2 cellular contexts compared by ENCODE assay signal in the genomic region with DNA sequence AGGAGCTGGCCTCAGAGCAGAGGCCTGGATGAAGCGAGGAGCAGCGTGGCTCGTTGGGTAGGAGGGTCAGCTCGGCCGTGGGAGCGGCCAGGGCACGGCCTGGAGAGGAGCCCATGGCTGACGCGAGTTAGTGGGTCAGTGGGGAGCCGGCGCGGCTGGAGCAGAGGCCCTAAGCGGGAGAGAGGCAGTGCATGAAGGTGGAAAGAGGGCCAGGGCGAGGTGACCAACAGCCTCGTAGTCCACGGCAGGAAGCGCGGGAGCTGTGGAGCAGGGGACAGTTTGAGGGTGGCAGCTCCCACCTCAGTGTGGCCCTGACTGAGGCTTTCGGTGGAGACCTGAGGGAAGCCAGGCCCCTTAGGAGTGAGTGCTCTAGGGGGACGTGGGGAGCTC.
TF ChIP-seq lines count a peak whose summit lies in the region.

No MANE protein-coding gene starts in this region.

TF ChIP-seq in GM23338, 12 proteins besides CTCF, POLR2A, EP300 and RAD21 (continues in another document):
- TF ChIP-seq JUNB (IDR thresholded peaks at IDR 0.05; ENCODE audit: unreplicated experiment) (no peak), NANOG (IDR thresholded peaks at IDR 0.05; ENCODE audit: borderline replicate concordance) (no peak), EZH2phosphoT487 (IDR thresholded peaks at IDR 0.05; ENCODE audit: unreplicated experiment) (no peak), ZNF331 (CRISPR knock-in tag; IDR thresholded peaks at IDR 0.05; ENCODE audit: low read depth) (no peak), POLR2AphosphoS5 (IDR thresholded peaks at IDR 0.05; ENCODE audit: low read depth) (no peak), ZNF114 (CRISPR knock-in tag; IDR thresholded peaks at IDR 0.05) (no peak), STAT1 (IDR thresholded peaks at IDR 0.05; ENCODE audit: unreplicated experiment) (no peak)
- TF ChIP-seq, protein P1, sequence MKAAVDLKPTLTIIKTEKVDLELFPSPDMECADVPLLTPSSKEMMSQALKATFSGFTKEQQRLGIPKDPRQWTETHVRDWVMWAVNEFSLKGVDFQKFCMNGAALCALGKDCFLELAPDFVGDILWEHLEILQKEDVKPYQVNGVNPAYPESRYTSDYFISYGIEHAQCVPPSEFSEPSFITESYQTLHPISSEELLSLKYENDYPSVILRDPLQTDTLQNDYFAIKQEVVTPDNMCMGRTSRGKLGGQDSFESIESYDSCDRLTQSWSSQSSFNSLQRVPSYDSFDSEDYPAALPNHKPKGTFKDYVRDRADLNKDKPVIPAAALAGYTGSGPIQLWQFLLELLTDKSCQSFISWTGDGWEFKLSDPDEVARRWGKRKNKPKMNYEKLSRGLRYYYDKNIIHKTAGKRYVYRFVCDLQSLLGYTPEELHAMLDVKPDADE (IDR thresholded peaks at IDR 0.05): no peak
- TF ChIP-seq, protein P2, sequence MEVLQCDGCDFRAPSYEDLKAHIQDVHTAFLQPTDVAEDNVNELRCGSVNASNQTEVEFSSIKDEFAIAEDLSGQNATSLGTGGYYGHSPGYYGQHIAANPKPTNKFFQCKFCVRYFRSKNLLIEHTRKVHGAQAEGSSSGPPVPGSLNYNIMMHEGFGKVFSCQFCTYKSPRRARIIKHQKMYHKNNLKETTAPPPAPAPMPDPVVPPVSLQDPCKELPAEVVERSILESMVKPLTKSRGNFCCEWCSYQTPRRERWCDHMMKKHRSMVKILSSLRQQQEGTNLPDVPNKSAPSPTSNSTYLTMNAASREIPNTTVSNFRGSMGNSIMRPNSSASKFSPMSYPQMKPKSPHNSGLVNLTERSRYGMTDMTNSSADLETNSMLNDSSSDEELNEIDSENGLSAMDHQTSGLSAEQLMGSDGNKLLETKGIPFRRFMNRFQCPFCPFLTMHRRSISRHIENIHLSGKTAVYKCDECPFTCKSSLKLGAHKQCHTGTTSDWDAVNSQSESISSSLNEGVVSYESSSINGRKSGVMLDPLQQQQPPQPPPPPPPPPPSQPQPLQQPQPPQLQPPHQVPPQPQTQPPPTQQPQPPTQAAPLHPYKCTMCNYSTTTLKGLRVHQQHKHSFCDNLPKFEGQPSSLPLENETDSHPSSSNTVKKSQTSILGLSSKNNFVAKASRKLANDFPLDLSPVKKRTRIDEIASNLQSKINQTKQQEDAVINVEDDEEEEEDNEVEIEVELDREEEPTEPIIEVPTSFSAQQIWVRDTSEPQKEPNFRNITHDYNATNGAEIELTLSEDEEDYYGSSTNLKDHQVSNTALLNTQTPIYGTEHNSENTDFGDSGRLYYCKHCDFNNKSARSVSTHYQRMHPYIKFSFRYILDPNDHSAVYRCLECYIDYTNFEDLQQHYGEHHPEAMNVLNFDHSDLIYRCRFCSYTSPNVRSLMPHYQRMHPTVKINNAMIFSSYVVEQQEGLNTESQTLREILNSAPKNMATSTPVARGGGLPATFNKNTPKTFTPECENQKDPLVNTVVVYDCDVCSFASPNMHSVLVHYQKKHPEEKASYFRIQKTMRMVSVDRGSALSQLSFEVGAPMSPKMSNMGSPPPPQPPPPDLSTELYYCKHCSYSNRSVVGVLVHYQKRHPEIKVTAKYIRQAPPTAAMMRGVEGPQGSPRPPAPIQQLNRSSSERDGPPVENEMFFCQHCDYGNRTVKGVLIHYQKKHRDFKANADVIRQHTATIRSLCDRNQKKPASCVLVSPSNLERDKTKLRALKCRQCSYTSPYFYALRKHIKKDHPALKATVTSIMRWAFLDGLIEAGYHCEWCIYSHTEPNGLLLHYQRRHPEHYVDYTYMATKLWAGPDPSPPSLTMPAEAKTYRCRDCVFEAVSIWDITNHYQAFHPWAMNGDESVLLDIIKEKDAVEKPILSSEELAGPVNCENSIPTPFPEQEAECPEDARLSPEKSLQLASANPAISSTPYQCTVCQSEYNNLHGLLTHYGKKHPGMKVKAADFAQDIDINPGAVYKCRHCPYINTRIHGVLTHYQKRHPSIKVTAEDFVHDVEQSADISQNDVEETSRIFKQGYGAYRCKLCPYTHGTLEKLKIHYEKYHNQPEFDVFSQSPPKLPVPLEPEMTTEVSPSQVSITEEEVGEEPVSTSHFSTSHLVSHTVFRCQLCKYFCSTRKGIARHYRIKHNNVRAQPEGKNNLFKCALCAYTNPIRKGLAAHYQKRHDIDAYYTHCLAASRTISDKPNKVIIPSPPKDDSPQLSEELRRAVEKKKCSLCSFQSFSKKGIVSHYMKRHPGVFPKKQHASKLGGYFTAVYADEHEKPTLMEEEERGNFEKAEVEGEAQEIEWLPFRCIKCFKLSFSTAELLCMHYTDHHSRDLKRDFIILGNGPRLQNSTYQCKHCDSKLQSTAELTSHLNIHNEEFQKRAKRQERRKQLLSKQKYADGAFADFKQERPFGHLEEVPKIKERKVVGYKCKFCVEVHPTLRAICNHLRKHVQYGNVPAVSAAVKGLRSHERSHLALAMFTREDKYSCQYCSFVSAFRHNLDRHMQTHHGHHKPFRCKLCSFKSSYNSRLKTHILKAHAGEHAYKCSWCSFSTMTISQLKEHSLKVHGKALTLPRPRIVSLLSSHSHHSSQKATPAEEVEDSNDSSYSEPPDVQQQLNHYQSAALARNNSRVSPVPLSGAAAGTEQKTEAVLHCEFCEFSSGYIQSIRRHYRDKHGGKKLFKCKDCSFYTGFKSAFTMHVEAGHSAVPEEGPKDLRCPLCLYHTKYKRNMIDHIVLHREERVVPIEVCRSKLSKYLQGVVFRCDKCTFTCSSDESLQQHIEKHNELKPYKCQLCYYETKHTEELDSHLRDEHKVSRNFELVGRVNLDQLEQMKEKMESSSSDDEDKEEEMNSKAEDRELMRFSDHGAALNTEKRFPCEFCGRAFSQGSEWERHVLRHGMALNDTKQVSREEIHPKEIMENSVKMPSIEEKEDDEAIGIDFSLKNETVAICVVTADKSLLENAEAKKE (CRISPR knock-in tag; IDR thresholded peaks at IDR 0.05): no peak
- TF ChIP-seq, protein P3, sequence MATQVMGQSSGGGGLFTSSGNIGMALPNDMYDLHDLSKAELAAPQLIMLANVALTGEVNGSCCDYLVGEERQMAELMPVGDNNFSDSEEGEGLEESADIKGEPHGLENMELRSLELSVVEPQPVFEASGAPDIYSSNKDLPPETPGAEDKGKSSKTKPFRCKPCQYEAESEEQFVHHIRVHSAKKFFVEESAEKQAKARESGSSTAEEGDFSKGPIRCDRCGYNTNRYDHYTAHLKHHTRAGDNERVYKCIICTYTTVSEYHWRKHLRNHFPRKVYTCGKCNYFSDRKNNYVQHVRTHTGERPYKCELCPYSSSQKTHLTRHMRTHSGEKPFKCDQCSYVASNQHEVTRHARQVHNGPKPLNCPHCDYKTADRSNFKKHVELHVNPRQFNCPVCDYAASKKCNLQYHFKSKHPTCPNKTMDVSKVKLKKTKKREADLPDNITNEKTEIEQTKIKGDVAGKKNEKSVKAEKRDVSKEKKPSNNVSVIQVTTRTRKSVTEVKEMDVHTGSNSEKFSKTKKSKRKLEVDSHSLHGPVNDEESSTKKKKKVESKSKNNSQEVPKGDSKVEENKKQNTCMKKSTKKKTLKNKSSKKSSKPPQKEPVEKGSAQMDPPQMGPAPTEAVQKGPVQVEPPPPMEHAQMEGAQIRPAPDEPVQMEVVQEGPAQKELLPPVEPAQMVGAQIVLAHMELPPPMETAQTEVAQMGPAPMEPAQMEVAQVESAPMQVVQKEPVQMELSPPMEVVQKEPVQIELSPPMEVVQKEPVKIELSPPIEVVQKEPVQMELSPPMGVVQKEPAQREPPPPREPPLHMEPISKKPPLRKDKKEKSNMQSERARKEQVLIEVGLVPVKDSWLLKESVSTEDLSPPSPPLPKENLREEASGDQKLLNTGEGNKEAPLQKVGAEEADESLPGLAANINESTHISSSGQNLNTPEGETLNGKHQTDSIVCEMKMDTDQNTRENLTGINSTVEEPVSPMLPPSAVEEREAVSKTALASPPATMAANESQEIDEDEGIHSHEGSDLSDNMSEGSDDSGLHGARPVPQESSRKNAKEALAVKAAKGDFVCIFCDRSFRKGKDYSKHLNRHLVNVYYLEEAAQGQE (IDR thresholded peaks at IDR 0.05; ENCODE audit: unreplicated experiment): no peak

TF ChIP-seq in SK-N-SH treated with all-trans-retinoic acid at 6 μM for 48 hours, 23 proteins besides CTCF, POLR2A, EP300 and RAD21:
- TF ChIP-seq CSDC2 (CRISPR knock-in tag; IDR thresholded peaks at IDR 0.05) (no peak), ZFP30 (CRISPR knock-in tag; IDR thresholded peaks at IDR 0.05) (no peak), ESRRG (CRISPR knock-in tag; IDR thresholded peaks at IDR 0.05) (no peak), ZC3H10 (CRISPR knock-in tag; IDR thresholded peaks at IDR 0.05) (no peak), ARNTL (CRISPR knock-in tag; IDR thresholded peaks at IDR 0.05; ENCODE audit: borderline replicate concordance, low read depth) (no peak), RARB (CRISPR knock-in tag; IDR thresholded peaks at IDR 0.05) (no peak), ZNF8 (CRISPR knock-in tag; IDR thresholded peaks at IDR 0.05) (no peak), BACH2 (CRISPR knock-in tag; IDR thresholded peaks at IDR 0.05; ENCODE audit: borderline replicate concordance) (no peak), PPARA (CRISPR knock-in tag; IDR thresholded peaks at IDR 0.05; ENCODE audit: borderline replicate concordance) (no peak), ZNF70 (CRISPR knock-in tag; IDR thresholded peaks at IDR 0.05) (no peak), OSR1 (CRISPR knock-in tag; IDR thresholded peaks at IDR 0.05) (no peak), ISL1 (CRISPR knock-in tag; IDR thresholded peaks at IDR 0.05) (no peak), TOX (CRISPR knock-in tag; IDR thresholded peaks at IDR 0.05; ENCODE audit: borderline replicate concordance) (no peak), ZNF565 (CRISPR knock-in tag; conservative IDR thresholded peaks at IDR 0.05; ENCODE audit: low read depth) (no peak), ZFP3 (CRISPR knock-in tag; IDR thresholded peaks at IDR 0.05) (no peak)
- TF ChIP-seq, protein P4, sequence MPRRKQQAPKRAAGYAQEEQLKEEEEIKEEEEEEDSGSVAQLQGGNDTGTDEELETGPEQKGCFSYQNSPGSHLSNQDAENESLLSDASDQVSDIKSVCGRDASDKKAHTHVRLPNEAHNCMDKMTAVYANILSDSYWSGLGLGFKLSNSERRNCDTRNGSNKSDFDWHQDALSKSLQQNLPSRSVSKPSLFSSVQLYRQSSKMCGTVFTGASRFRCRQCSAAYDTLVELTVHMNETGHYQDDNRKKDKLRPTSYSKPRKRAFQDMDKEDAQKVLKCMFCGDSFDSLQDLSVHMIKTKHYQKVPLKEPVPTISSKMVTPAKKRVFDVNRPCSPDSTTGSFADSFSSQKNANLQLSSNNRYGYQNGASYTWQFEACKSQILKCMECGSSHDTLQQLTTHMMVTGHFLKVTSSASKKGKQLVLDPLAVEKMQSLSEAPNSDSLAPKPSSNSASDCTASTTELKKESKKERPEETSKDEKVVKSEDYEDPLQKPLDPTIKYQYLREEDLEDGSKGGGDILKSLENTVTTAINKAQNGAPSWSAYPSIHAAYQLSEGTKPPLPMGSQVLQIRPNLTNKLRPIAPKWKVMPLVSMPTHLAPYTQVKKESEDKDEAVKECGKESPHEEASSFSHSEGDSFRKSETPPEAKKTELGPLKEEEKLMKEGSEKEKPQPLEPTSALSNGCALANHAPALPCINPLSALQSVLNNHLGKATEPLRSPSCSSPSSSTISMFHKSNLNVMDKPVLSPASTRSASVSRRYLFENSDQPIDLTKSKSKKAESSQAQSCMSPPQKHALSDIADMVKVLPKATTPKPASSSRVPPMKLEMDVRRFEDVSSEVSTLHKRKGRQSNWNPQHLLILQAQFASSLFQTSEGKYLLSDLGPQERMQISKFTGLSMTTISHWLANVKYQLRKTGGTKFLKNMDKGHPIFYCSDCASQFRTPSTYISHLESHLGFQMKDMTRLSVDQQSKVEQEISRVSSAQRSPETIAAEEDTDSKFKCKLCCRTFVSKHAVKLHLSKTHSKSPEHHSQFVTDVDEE (CRISPR knock-in tag; IDR thresholded peaks at IDR 0.05): no peak
- TF ChIP-seq, protein P5, sequence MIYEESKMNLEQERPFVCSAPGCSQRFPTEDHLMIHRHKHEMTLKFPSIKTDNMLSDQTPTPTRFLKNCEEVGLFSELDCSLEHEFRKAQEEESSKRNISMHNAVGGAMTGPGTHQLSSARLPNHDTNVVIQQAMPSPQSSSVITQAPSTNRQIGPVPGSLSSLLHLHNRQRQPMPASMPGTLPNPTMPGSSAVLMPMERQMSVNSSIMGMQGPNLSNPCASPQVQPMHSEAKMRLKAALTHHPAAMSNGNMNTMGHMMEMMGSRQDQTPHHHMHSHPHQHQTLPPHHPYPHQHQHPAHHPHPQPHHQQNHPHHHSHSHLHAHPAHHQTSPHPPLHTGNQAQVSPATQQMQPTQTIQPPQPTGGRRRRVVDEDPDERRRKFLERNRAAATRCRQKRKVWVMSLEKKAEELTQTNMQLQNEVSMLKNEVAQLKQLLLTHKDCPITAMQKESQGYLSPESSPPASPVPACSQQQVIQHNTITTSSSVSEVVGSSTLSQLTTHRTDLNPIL (CRISPR knock-in tag; IDR thresholded peaks at IDR 0.05; ENCODE audit: low read depth): no peak
- TF ChIP-seq, protein P6, sequence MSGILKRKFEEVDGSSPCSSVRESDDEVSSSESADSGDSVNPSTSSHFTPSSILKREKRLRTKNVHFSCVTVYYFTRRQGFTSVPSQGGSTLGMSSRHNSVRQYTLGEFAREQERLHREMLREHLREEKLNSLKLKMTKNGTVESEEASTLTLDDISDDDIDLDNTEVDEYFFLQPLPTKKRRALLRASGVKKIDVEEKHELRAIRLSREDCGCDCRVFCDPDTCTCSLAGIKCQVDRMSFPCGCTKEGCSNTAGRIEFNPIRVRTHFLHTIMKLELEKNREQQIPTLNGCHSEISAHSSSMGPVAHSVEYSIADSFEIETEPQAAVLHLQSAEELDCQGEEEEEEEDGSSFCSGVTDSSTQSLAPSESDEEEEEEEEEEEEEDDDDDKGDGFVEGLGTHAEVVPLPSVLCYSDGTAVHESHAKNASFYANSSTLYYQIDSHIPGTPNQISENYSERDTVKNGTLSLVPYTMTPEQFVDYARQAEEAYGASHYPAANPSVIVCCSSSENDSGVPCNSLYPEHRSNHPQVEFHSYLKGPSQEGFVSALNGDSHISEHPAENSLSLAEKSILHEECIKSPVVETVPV (CRISPR knock-in tag; IDR thresholded peaks at IDR 0.05): no peak
- TF ChIP-seq, protein P7, sequence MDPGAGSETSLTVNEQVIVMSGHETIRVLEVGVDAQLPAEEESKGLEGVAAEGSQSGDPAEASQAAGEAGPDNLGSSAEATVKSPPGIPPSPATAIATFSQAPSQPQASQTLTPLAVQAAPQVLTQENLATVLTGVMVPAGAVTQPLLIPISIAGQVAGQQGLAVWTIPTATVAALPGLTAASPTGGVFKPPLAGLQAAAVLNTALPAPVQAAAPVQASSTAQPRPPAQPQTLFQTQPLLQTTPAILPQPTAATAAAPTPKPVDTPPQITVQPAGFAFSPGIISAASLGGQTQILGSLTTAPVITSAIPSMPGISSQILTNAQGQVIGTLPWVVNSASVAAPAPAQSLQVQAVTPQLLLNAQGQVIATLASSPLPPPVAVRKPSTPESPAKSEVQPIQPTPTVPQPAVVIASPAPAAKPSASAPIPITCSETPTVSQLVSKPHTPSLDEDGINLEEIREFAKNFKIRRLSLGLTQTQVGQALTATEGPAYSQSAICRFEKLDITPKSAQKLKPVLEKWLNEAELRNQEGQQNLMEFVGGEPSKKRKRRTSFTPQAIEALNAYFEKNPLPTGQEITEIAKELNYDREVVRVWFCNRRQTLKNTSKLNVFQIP (CRISPR knock-in tag; IDR thresholded peaks at IDR 0.05; ENCODE audit: borderline replicate concordance, low read depth): no peak
- TF ChIP-seq, protein P8, sequence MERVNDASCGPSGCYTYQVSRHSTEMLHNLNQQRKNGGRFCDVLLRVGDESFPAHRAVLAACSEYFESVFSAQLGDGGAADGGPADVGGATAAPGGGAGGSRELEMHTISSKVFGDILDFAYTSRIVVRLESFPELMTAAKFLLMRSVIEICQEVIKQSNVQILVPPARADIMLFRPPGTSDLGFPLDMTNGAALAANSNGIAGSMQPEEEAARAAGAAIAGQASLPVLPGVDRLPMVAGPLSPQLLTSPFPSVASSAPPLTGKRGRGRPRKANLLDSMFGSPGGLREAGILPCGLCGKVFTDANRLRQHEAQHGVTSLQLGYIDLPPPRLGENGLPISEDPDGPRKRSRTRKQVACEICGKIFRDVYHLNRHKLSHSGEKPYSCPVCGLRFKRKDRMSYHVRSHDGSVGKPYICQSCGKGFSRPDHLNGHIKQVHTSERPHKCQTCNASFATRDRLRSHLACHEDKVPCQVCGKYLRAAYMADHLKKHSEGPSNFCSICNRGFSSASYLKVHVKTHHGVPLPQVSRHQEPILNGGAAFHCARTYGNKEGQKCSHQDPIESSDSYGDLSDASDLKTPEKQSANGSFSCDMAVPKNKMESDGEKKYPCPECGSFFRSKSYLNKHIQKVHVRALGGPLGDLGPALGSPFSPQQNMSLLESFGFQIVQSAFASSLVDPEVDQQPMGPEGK (CRISPR knock-in tag; IDR thresholded peaks at IDR 0.05; ENCODE audit: borderline replicate concordance): no peak
